Comparison of ENCODE assay signal across 8 cellular contexts in genomic region chr3:171459942-171460225, GRCh38. TPM values are rescaled to one million over a fixed set of nuclear protein-coding genes. Genes with fewer than 3 reads are reported as not detected.
A peak's percentile ranks its signal among the peaks of the same experiment; 100 is the strongest.
DNase-seq lines count a peak whose midpoint lies in the region; ATAC-seq and TF ChIP-seq lines count a peak whose summit lies in the region.

No MANE protein-coding gene starts in this region.

- H3K36me3 ChIP-seq in MG63 (no peaks in the 10 kb centered on the region), mucosa of descending colon (ENCODE audit: low read depth) (no peaks in the 10 kb centered on the region)

- intact Hi-C loops in mucosa of descending colon (cut with DNase I, micrococcal nuclease): loop anchor here (5.0 to 10.0 kb wide), 2 partner anchors 275 to 278 kb away; no protein-coding TSS in a partner anchor

- H3K27me3 ChIP-seq in MG63: peaks cover 29% of the 10 kb centered on the region

- H3K4me1 ChIP-seq in mucosa of descending colon (ENCODE audit: low read depth): peaks cover 19% of the 10 kb centered on the region

- peak overlapping the region; percentile 94 for H3K4me3 ChIP-seq in GM12865 (ENCODE audit: low read depth, low read length)
- H3K4me3 ChIP-seq in MG63: peak overlapping the region; percentile 53
- H3K4me3 ChIP-seq in choroid plexus epithelial cell (ENCODE audit: low read depth, low read length): peak overlapping the region; percentile 84
- peak overlapping the region; percentile 58 for H3K4me3 ChIP-seq in mucosa of descending colon

- H3K9me3 ChIP-seq in MG63: no peaks in the 10 kb centered on the region
- no peaks in the 10 kb centered on the region for H3K9me3 ChIP-seq in mucosa of descending colon

- peak; percentile 1 for ATAC-seq in mucosa of descending colon
- no peak for ATAC-seq in GM19463 (IDR thresholded peaks at IDR 0.05; ENCODE audit: unreplicated experiment)

- DNase-seq in GM12865 (ENCODE audit: low read depth) (no peak), MG63 (no peak), choroid plexus epithelial cell (ENCODE audit: low read depth) (peak; percentile 31), mucosa of descending colon (peak in 1 of 3 donors; percentile 31), HK-2 (ENCODE audit: unreplicated experiment) (no peak), T1000 (lab: John Stamatoyannopoulos, UW) (no peak), UCSD-AML1 (lab: John Stamatoyannopoulos, UW; ENCODE audit: unreplicated experiment) (no peak)

- no peak for TF ChIP-seq CTCF in GM12865 (IDR thresholded peaks at IDR 0.05; ENCODE audit: insufficient read depth, low read depth, low read length, missing control alignments)
- TF ChIP-seq CTCF in choroid plexus epithelial cell (conservative IDR thresholded peaks at IDR 0.05; ENCODE audit: low read depth, low read length): no peak
- no peak for TF ChIP-seq CTCF in mucosa of descending colon (IDR thresholded peaks at IDR 0.05)

RNA-seq across cellular contexts. Expression of gene TNIK, which starts 0.3 kb away (rescaled TPM):
- total RNA-seq in MG63 (2014; rRNA removed; shearing (Covaris generic); ENCODE audit: low replicate concordance): 0.07 TPM in 2 replicates
- total RNA-seq in mucosa of descending colon: 10 to 100 TPM; 27.2 to 33.0 (median 28.0) TPM

Comparison
In these comparisons a context has a peak if more than half of its experiments do, and no peak if none do; other contexts are left out.
1. RNA of gene TNIK, which starts 0.3 kb away (total RNA-seq): 27.2 to 33.0 TPM in mucosa of descending colon; 0.07 TPM in MG63; every median in the first group is over 10 times any median in the second.
2. Peak in every context shown above with its lines, with median percentiles within 50 percentile points of each other: H3K4me3 ChIP-seq.